25 cellular contexts compared by ENCODE assay signal in the genomic region with DNA sequence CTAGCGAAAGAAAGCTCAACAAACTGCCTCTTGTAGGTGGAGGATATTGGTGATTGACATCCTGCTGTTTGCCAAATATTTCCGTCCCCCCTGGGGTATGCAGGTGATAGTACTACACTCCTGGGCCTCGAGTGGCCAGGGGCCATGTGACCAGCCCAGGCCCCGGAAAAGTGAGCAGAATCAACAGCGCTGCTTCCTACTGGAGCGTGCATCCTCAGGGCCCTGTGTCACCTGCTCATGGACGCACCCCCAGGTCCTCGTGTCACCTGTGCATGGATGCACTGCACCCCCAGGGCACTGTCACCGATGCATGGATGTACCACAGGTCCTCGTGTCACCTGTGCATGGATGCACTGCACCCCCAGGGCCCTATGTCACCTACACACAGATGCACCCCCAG. TPM values are rescaled to one million over a fixed set of nuclear protein-coding genes. Genes with fewer than 3 reads are reported as not detected.
"Had no signal": no experiment of that assay in that cellular context is flagged by ENCODE, and none has a peak within 500 bp of the region (broad histone marks: within the 10 kb centered on the region; RNA-seq: fewer than 3 reads in every experiment).

No MANE protein-coding gene starts in this region.

- DNase-seq: activated CD4-positive, alpha-beta T cell treated with anti-CD3 and anti-CD28 coated beads for 1 hour; activated CD4-positive, alpha-beta T cell treated with anti-CD3 and anti-CD28 coated beads, Interleukin-2, amount 50 U/mL, for 1 hour; activated CD8-positive, alpha-beta T cell treated with anti-CD3 and anti-CD28 coated beads for 36 hours; activated gamma-delta T cell treated with Interleukin-2 at 50 U/mL for 16 hours; activated naive CD4-positive, alpha-beta T cell treated with anti-CD3 and anti-CD28 coated beads, Interleukin-2, amount 50 U/mL, for 16 hours; activated T-cell treated with anti-CD3 and anti-CD28 coated beads, Interleukin-2, amount 50 U/mL, for 4 hours; amniotic stem cell; central memory CD4-positive, alpha-beta T cell; esophagus squamous epithelium; foreskin melanocyte; heart right ventricle; immature natural killer cell; kidney; left colon; mammary epithelial cell; naive B cell; spleen; stimulated activated naive CD8-positive, alpha-beta T cell treated with anti-CD3 and anti-CD28 coated beads, Interleukin-15, Interleukin-2, amounts not matched to agents 100 U/mL and 50 U/mL, for 24 hours; T-helper 2 cell; testis; transverse colon had no signal

- H3K9me3 ChIP-seq: breast epithelium, esophagus squamous epithelium, heart right ventricle, spleen, testis, transverse colon had no signal

- H3K4me3 Mint-ChIP-seq: activated CD8-positive, alpha-beta T cell treated with anti-CD3 and anti-CD28 coated beads for 36 hours; activated T-cell treated with anti-CD3 and anti-CD28 coated beads, Interleukin-2, amount 50 U/mL, for 4 hours; activated T-helper 17 cell treated with anti-CD3 and anti-CD28 coated beads, Interleukin-2, amount 50 U/mL, for 72 hours; dendritic cell treated with granulocyte-macrophage colony-stimulating factor and Interleukin-4, amounts not matched to agents 40 ng/mL and 50 ng/mL, for 4 days; immature natural killer cell; naive B cell had no signal

- H3K9me3 Mint-ChIP-seq: activated CD8-positive, alpha-beta T cell treated with anti-CD3 and anti-CD28 coated beads for 36 hours; activated T-cell treated with anti-CD3 and anti-CD28 coated beads, Interleukin-2, amount 50 U/mL, for 4 hours; activated T-helper 17 cell treated with anti-CD3 and anti-CD28 coated beads, Interleukin-2, amount 50 U/mL, for 72 hours; dendritic cell treated with granulocyte-macrophage colony-stimulating factor and Interleukin-4, amounts not matched to agents 40 ng/mL and 50 ng/mL, for 4 days had no signal

- H3K4me3 ChIP-seq: breast epithelium, esophagus squamous epithelium, heart right ventricle, spleen, testis, transverse colon had no signal

- ATAC-seq: activated CD8-positive, alpha-beta T cell treated with anti-CD3 and anti-CD28 coated beads for 36 hours; activated T-cell treated with anti-CD3 and anti-CD28 coated beads, Interleukin-2, amount 50 U/mL, for 4 hours; activated T-helper 17 cell treated with anti-CD3 and anti-CD28 coated beads, Interleukin-2, amount 50 U/mL, for 72 hours; heart right ventricle; left colon; stimulated activated naive CD8-positive, alpha-beta T cell treated with anti-CD3 and anti-CD28 coated beads, Interleukin-15, Interleukin-2, amounts not matched to agents 100 U/mL and 50 U/mL, for 24 hours had no signal

- H3K36me3 Mint-ChIP-seq: immature natural killer cell, naive B cell had no signal

- H3K27ac ChIP-seq: breast epithelium, esophagus squamous epithelium, heart right ventricle, spleen, testis, transverse colon had no signal

- H3K27me3 ChIP-seq: breast epithelium, testis, transverse colon had no signal

- H3K27ac Mint-ChIP-seq: activated CD8-positive, alpha-beta T cell treated with anti-CD3 and anti-CD28 coated beads for 36 hours; activated T-helper 17 cell treated with anti-CD3 and anti-CD28 coated beads, Interleukin-2, amount 50 U/mL, for 72 hours; dendritic cell treated with granulocyte-macrophage colony-stimulating factor and Interleukin-4, amounts not matched to agents 40 ng/mL and 50 ng/mL, for 4 days; immature natural killer cell; naive B cell had no signal

- H3K4me1 Mint-ChIP-seq: immature natural killer cell had no signal

- H3K4me1 ChIP-seq: breast epithelium, esophagus squamous epithelium, heart right ventricle, spleen, testis, transverse colon had no signal

- H3K36me3 ChIP-seq: breast epithelium, esophagus squamous epithelium, heart right ventricle, spleen, transverse colon had no signal

RNA-seq across cellular contexts. Expression of gene ADAMTS16, which starts 43.8 kb away (rescaled TPM):
- total RNA-seq: activated CD8-positive, alpha-beta T cell treated with anti-CD3 and anti-CD28 coated beads for 36 hours; activated T-helper 17 cell treated with anti-CD3 and anti-CD28 coated beads, Interleukin-2, amount 50 U/mL, for 72 hours; mammary epithelial cell; right cardiac atrium; spleen had no signal
